ENCODE assay signal across 16 cellular contexts in genomic region chr10:558891-559766, GRCh38.
DNase-seq lines count a peak whose midpoint lies in the region; ATAC-seq and TF ChIP-seq lines count a peak whose summit lies in the region.
"Had no signal": no experiment of that assay in that cellular context is flagged by ENCODE, and none has a peak within 500 bp of the region (broad histone marks: within the 10 kb centered on the region; RNA-seq: fewer than 3 reads in every experiment).

No MANE protein-coding gene starts in this region.

- POLR2A ChIA-PET in OCI-LY7 (lab: Charles Lee), result interaction anchor here (0.8 to 1.6 kb wide), 5 partner anchors 9 to 19 kb away, joined by 4 to 9 read pairs (median 5); no protein-coding TSS in a partner anchor

- H3K4me3 Mint-ChIP-seq in mesothelial cell of epicardium (no peak overlapping the region), type B pancreatic cell (no peak overlapping the region)
- H3K4me3 Mint-ChIP-seq: CD14-positive monocyte, IgD-negative memory B cell had no signal

- no peaks in the 10 kb centered on the region for H4K20me1 ChIP-seq in OCI-LY7 (ENCODE audit: insufficient read depth, low read length)

- no peaks in the 10 kb centered on the region for H3K27me3 Mint-ChIP-seq in mesothelial cell of epicardium (ENCODE audit: low read depth)
- no peaks in the 10 kb centered on the region for H3K27me3 Mint-ChIP-seq in type B pancreatic cell

- no peaks in the 10 kb centered on the region for H3K36me3 ChIP-seq in OCI-LY7 (ENCODE audit: insufficient read depth, low read length)
- H3K36me3 ChIP-seq in SJCRH30, result no peaks in the 10 kb centered on the region

- H3K4me3 ChIP-seq in OCI-LY7 (ENCODE audit: low read depth, low read length, poor library complexity, severe bottlenecking), result no peak overlapping the region
- H3K4me3 ChIP-seq in SJCRH30, result no peak overlapping the region
- H3K4me3 ChIP-seq: SK-N-MC had no signal

- no TSS peak for BruUV-seq in OCI-LY7 (replicated peaks; lab: Mats Ljungman, UMichigan)

- H3K9me3 Mint-ChIP-seq in mesothelial cell of epicardium, result peaks cover 10% of the 10 kb centered on the region
- no peaks in the 10 kb centered on the region for H3K9me3 Mint-ChIP-seq in type B pancreatic cell

- ATAC-seq in HG02759 (IDR thresholded peaks at IDR 0.05; ENCODE audit: unreplicated experiment), result no peak
- no peak for ATAC-seq in HG03097 (IDR thresholded peaks at IDR 0.05; ENCODE audit: low FRiP score, unreplicated experiment)

- DNase-seq in EH (ENCODE audit: low read depth) (peak; percentile 19), OCI-LY7 (ENCODE audit: low spot score) (no peak), mesothelial cell of epicardium (ENCODE audit: low spot score in 2 of 2, unreplicated experiment in 2 of 2) (no peak), type B pancreatic cell (ENCODE audit: extremely low spot score, unreplicated experiment) (no peak), SJCRH30 (no peak)
- DNase-seq: DMS53, Kasumi-1, MM.1S, NCI-H1092 treated with DMSO at 0.1 percent for 48 hours, NCI-H226, NCI-H526 treated with DMSO at 0.1 percent for 48 hours had no signal

- no peak overlapping the region for H2AFZ ChIP-seq in OCI-LY7 (ENCODE audit: low read length)

- intact Hi-C loops in OCI-LY7 (cut with micrococcal nuclease; ENCODE audit: unreplicated experiment), result no loop called here

- H3K9me3 ChIP-seq in OCI-LY7 (ENCODE audit: low read length) (peaks cover 9% of the 10 kb centered on the region; the same call in 1 of the 2 replicates), SJCRH30 (replicated peaks) (no peaks in the 10 kb centered on the region; the same call in 1 of the 2 replicates)

- H3K4me1 ChIP-seq in OCI-LY7 (ENCODE audit: insufficient read depth, low read length, poor library complexity, severe bottlenecking) (peaks cover 42% of the 10 kb centered on the region), SJCRH30 (no peaks in the 10 kb centered on the region; the same call in 1 of the 2 replicates)

- H3K4me1 Mint-ChIP-seq in mesothelial cell of epicardium (peaks cover 51% of the 10 kb centered on the region), type B pancreatic cell (ENCODE audit: unreplicated experiment) (peaks cover 61% of the 10 kb centered on the region)
- H3K4me1 Mint-ChIP-seq: CD14-positive monocyte had no signal

- H3K27ac ChIP-seq in OCI-LY7 (ENCODE audit: low read depth, low read length, poor library complexity, severe bottlenecking) (no peak overlapping the region), SJCRH30 (no peak overlapping the region)

- peak overlapping the region; percentile 9 for H3K27ac Mint-ChIP-seq in mesothelial cell of epicardium
- peak overlapping the region; percentile 36 for H3K27ac Mint-ChIP-seq in type B pancreatic cell
- H3K27ac Mint-ChIP-seq: CD14-positive monocyte had no signal

- no peaks in the 10 kb centered on the region for H3K9me2 ChIP-seq in OCI-LY7 (ENCODE audit: insufficient read depth, low read length)

- H3K36me3 Mint-ChIP-seq in mesothelial cell of epicardium, result peaks cover 7% of the 10 kb centered on the region
- peaks cover 7% of the 10 kb centered on the region for H3K36me3 Mint-ChIP-seq in type B pancreatic cell
- H3K36me3 Mint-ChIP-seq: CD14-positive monocyte had no signal

- peak overlapping the region; percentile 24; the same call in 1 of the 2 replicates for H3K4me2 ChIP-seq in OCI-LY7 (ENCODE audit: low read length)

- H3K27me3 ChIP-seq in SJCRH30, result no peaks in the 10 kb centered on the region

- CTCF ChIA-PET in OCI-LY7 (lab: Charles Lee; ENCODE audit: unreplicated experiment), result interaction anchor here (0.6 kb wide), 1 partner anchor 146 kb away, joined by 7 read pairs; no protein-coding TSS in a partner anchor

- H3K79me2 ChIP-seq in OCI-LY7 (ENCODE audit: insufficient read depth, low read depth, low read length), result no peaks in the 10 kb centered on the region

- TF ChIP-seq CTCF in OCI-LY7 (conservative IDR thresholded peaks at IDR 0.05; ENCODE audit: low read length) (no peak), mesothelial cell of epicardium (IDR thresholded peaks at IDR 0.05; ENCODE audit: unreplicated experiment) (no peak), type B pancreatic cell (conservative IDR thresholded peaks at IDR 0.05) (no peak)
